ENCODE assay signal across 1 cellular context in the genomic region with DNA sequence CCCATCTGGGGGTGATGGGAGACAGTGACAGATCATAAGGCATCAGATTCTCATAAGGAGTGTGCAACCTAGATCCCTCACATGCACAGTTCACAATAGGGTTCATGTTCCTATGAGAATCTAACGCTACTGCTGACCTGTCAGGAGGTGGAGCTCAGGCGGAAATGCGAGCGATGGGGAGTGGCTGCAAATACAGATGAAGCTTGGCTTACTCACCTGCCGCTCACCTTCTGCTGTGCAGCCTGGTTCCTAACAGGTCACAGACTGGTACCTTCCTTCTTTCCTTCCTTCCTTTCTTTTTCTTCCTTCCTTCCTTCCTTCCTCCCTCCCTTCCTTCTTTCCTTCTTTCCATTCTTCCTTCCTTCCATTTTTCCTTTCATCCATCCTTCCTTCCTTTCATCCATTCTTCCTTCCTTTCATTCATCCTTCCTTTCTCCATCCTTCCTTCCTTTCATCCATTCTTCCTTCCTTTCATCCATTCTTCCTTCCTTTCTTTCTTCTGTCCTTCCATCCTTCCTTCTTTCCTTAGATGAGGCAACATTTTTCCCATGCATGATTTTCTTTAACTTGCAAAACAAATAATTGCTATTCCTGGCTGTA.
TF ChIP-seq lines count a peak whose summit lies in the region.

No MANE protein-coding gene starts in this region.

TF ChIP-seq in K562, 482 proteins besides CTCF, POLR2A, EP300 and RAD21 (continued from another document):
- TF ChIP-seq HBP1 (CRISPR knock-in tag; IDR thresholded peaks at IDR 0.05) (no peak), BHLHE40 (IDR thresholded peaks at IDR 0.05; ENCODE audit: low read length) (no peak), NCOA4 (IDR thresholded peaks at IDR 0.05; ENCODE audit: partially characterized antibody) (no peak), ZNF583 (CRISPR knock-in tag; IDR thresholded peaks at IDR 0.05) (no peak)
- TF ChIP-seq, protein P1, sequence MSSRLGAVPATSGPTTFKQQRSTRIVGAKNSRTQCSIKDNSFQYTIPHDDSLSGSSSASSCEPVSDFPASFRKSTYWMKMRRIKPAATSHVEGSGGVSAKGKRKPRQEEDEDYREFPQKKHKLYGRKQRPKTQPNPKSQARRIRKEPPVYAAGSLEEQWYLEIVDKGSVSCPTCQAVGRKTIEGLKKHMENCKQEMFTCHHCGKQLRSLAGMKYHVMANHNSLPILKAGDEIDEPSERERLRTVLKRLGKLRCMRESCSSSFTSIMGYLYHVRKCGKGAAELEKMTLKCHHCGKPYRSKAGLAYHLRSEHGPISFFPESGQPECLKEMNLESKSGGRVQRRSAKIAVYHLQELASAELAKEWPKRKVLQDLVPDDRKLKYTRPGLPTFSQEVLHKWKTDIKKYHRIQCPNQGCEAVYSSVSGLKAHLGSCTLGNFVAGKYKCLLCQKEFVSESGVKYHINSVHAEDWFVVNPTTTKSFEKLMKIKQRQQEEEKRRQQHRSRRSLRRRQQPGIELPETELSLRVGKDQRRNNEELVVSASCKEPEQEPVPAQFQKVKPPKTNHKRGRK (tag; IDR thresholded peaks at IDR 0.05): peak; percentile 40; the same call in 1 of the 2 replicates
